In genomic region chr16:65667013-65667578, GRCh38 we compare ENCODE assay signal across 16 cellular contexts.
DNase-seq lines count a peak whose midpoint lies in the region; ATAC-seq, FAIRE-seq and TF ChIP-seq lines count a peak whose summit lies in the region.
"Had no signal": no experiment of that assay in that cellular context is flagged by ENCODE, and none has a peak within 500 bp of the region (broad histone marks: within the 10 kb centered on the region; RNA-seq: fewer than 3 reads in every experiment).

No MANE protein-coding gene starts in this region.

- FAIRE-seq in pancreas (lab: Jason Lieb, UNC): no peak
- FAIRE-seq: GM18507 had no signal

- WGBS in pancreas, 2 donors: 72 to 78% methylated on average over 7 of the region's 7 CpGs

- H3K4me3 ChIP-seq in BJ (ENCODE audit: low read depth, low read length) (no peak overlapping the region), choroid plexus epithelial cell (ENCODE audit: low read depth, low read length) (no peak overlapping the region), pancreas (no peak overlapping the region), tibial artery (no peak overlapping the region)
- H3K4me3 ChIP-seq: prostate gland, suprapubic skin had no signal

- TF ChIP-seq CTCF in BJ (IDR thresholded peaks at IDR 0.05; ENCODE audit: insufficient read depth, low read depth, low read length): peak; percentile 43
- peak; percentile 62 for TF ChIP-seq CTCF in choroid plexus epithelial cell (conservative IDR thresholded peaks at IDR 0.05; ENCODE audit: low read depth, low read length)
- no peak for TF ChIP-seq CTCF in mesothelial cell of epicardium (IDR thresholded peaks at IDR 0.05; ENCODE audit: unreplicated experiment)
- TF ChIP-seq CTCF in pancreas (IDR thresholded peaks at IDR 0.05): no peak
- no peak for TF ChIP-seq CTCF in tibial artery (IDR thresholded peaks at IDR 0.05)

- no peaks in the 10 kb centered on the region for H3K36me3 Mint-ChIP-seq in mesothelial cell of epicardium
- no peaks in the 10 kb centered on the region for H3K36me3 Mint-ChIP-seq in activated CD4-positive, alpha-beta T cell treated with anti-CD3 and anti-CD28 coated beads, Interleukin-2, amount 10 ng/mL, durations not matched to agents 7 days and 5 days (ENCODE audit: low read depth)

- H3K27ac Mint-ChIP-seq in mesothelial cell of epicardium: peak overlapping the region; percentile 28
- H3K27ac Mint-ChIP-seq in activated CD4-positive, alpha-beta T cell treated with anti-CD3 and anti-CD28 coated beads, Interleukin-2, amount 10 ng/mL, durations not matched to agents 7 days and 5 days: no peak overlapping the region

- H3K27ac ChIP-seq in pancreas (no peak overlapping the region), tibial artery (no peak overlapping the region)
- H3K27ac ChIP-seq: prostate gland had no signal

- H3K9me3 ChIP-seq in pancreas: no peaks in the 10 kb centered on the region
- H3K9me3 ChIP-seq in tibial artery: no peaks in the 10 kb centered on the region
- H3K9me3 ChIP-seq: prostate gland, suprapubic skin had no signal

- DNase-seq in BJ (ENCODE audit: low read depth) (no peak), NAMALWA (ENCODE audit: low spot score) (peak; percentile 5), choroid plexus epithelial cell (ENCODE audit: low read depth) (peak; percentile 78), mesothelial cell of epicardium (ENCODE audit: low spot score in 2 of 2, unreplicated experiment in 2 of 2) (no peak), pancreas (no peak), tibial artery (no peak), DMS53 treated with DMSO at 0.1 percent for 48 hours (lab: John Stamatoyannopoulos, UW; ENCODE audit: unreplicated experiment) (no peak)
- no peak for DNase-seq in activated CD4-positive, alpha-beta T cell treated with anti-CD3 and anti-CD28 coated beads, Interleukin-2, amount 10 ng/mL, durations not matched to agents 7 days and 5 days
- DNase-seq: activated CD8-positive, alpha-beta memory T cell treated with anti-CD3 and anti-CD28 coated beads, Interleukin-2, amount 50 U/mL, for 4 hours; anterior cingulate cortex; foreskin melanocyte; NCI-H146; T1000 had no signal

- CTCF ChIA-PET in BJ (lab: Yijun Ruan, JAX): no interaction called here
- CTCF ChIA-PET in activated CD4-positive, alpha-beta T cell treated with anti-CD3 and anti-CD28 coated beads, Interleukin-2, amount 10 ng/mL, durations not matched to agents 7 days and 5 days (lab: Charles Lee): no interaction called here

- H3K27me3 ChIP-seq in BJ (ENCODE audit: control insufficient read depth, insufficient read depth, low read length) (no peaks in the 10 kb centered on the region), pancreas (no peaks in the 10 kb centered on the region), tibial artery (no peaks in the 10 kb centered on the region)
- H3K27me3 ChIP-seq: suprapubic skin had no signal

- no peaks in the 10 kb centered on the region for H3K4me1 ChIP-seq in pancreas
- H3K4me1 ChIP-seq in tibial artery: no peaks in the 10 kb centered on the region
- H3K4me1 ChIP-seq: prostate gland had no signal

- H3K4me3 Mint-ChIP-seq in mesothelial cell of epicardium: no peak overlapping the region
- no peak overlapping the region for H3K4me3 Mint-ChIP-seq in activated CD4-positive, alpha-beta T cell treated with anti-CD3 and anti-CD28 coated beads, Interleukin-2, amount 10 ng/mL, durations not matched to agents 7 days and 5 days

- peaks cover 13% of the 10 kb centered on the region for H3K27me3 Mint-ChIP-seq in mesothelial cell of epicardium (ENCODE audit: low read depth)
- H3K27me3 Mint-ChIP-seq in activated CD4-positive, alpha-beta T cell treated with anti-CD3 and anti-CD28 coated beads, Interleukin-2, amount 10 ng/mL, durations not matched to agents 7 days and 5 days: no peaks in the 10 kb centered on the region

- H3K36me3 ChIP-seq in BJ (ENCODE audit: control insufficient read depth, insufficient read depth, low read length) (no peaks in the 10 kb centered on the region), pancreas (no peaks in the 10 kb centered on the region), tibial artery (no peaks in the 10 kb centered on the region)
- H3K36me3 ChIP-seq: prostate gland, suprapubic skin had no signal

- no peaks in the 10 kb centered on the region for H3K9me3 Mint-ChIP-seq in mesothelial cell of epicardium
- H3K9me3 Mint-ChIP-seq in activated CD4-positive, alpha-beta T cell treated with anti-CD3 and anti-CD28 coated beads, Interleukin-2, amount 10 ng/mL, durations not matched to agents 7 days and 5 days: peaks cover 7% of the 10 kb centered on the region

- POLR2A ChIA-PET in BJ (lab: Charles Lee): no interaction called here
- POLR2A ChIA-PET in activated CD4-positive, alpha-beta T cell treated with anti-CD3 and anti-CD28 coated beads, Interleukin-2, amount 10 ng/mL, durations not matched to agents 7 days and 5 days (lab: Charles Lee): no interaction called here

- ATAC-seq in pancreas: no peak

- intact Hi-C loops in pancreas (cut with DNase I) (no loop called here), tibial artery (cut with DNase I; ENCODE audit: low total_unique reads) (no loop called here)

- peaks cover 7% of the 10 kb centered on the region for H3K4me1 Mint-ChIP-seq in mesothelial cell of epicardium
- H3K4me1 Mint-ChIP-seq in activated CD4-positive, alpha-beta T cell treated with anti-CD3 and anti-CD28 coated beads, Interleukin-2, amount 10 ng/mL, durations not matched to agents 7 days and 5 days: no peaks in the 10 kb centered on the region

Comparison
In these comparisons a context has a peak if more than half of its experiments do, and no peak if none do; other contexts are left out.
1. DNase-seq: peak in NAMALWA (single experiment) and choroid plexus epithelial cell (single experiment); none in BJ (single experiment), mesothelial cell of epicardium (0 of 2), pancreas (0 of 6), tibial artery (0 of 2), DMS53 treated with DMSO at 0.1 percent for 48 hours (single experiment) and activated CD4-positive, alpha-beta T cell treated with anti-CD3 and anti-CD28 coated beads, Interleukin-2, amount 10 ng/mL, durations not matched to agents 7 days and 5 days (single experiment).
2. CTCF ChIP-seq: peak in BJ (single experiment) and choroid plexus epithelial cell (single experiment); none in mesothelial cell of epicardium (single experiment), pancreas (0 of 4) and tibial artery (0 of 2).